15 cellular contexts compared by ENCODE assay signal in genomic region chr2:213085538-213085937, GRCh38.
"Had no signal": no experiment of that assay in that cellular context is flagged by ENCODE, and none has a peak within 500 bp of the region (broad histone marks: within the 10 kb centered on the region; RNA-seq: fewer than 3 reads in every experiment).

No MANE protein-coding gene starts in this region.

- H3K4me1 ChIP-seq: left lung, pancreas, uterus had no signal

- H3K36me3 Mint-ChIP-seq: activated naive CD4-positive, alpha-beta T cell treated with anti-CD3 and anti-CD28 coated beads, Interleukin-2, amount 10 ng/mL, durations not matched to agents 7 days and 5 days; memory B cell had no signal

- H3K4me3 Mint-ChIP-seq: activated naive CD4-positive, alpha-beta T cell treated with anti-CD3 and anti-CD28 coated beads, Interleukin-2, amount 10 ng/mL, durations not matched to agents 7 days and 5 days; memory B cell; neural crest cell; stimulated activated naive B cell treated with anti-CD40 and anti-IgM and Interleukin-4, amounts not matched to agents 10 μg/mL and 1 μg/mL and 100 μg/mL, for 72 hours had no signal

- H3K9me3 Mint-ChIP-seq: activated naive CD4-positive, alpha-beta T cell treated with anti-CD3 and anti-CD28 coated beads, Interleukin-2, amount 10 ng/mL, durations not matched to agents 7 days and 5 days; memory B cell; neural crest cell had no signal

- DNase-seq: activated naive CD4-positive, alpha-beta T cell treated with anti-CD3 and anti-CD28 coated beads, Interleukin-2, amount 10 ng/mL, durations not matched to agents 7 days and 5 days; activated T-cell treated with anti-CD3 and anti-CD28 coated beads, Interleukin-2, amount 50 U/mL, for 1 hour; dorsolateral prefrontal cortex; islet precursor cell; left lung; pancreas; sigmoid colon; stimulated activated CD4-positive, alpha-beta T cell treated with anti-CD3 and anti-CD28 coated beads, Interleukin-12 subunit alpha, Interleukin-12 subunit beta, amount 100 ng/mL, for 4 hours; stimulated activated naive B cell treated with anti-CD40 and anti-IgM and Interleukin-4, amounts not matched to agents 10 μg/mL and 1 μg/mL and 100 μg/mL, for 72 hours; tibial artery; uterus had no signal

- H3K27ac Mint-ChIP-seq: activated naive CD4-positive, alpha-beta T cell treated with anti-CD3 and anti-CD28 coated beads, Interleukin-2, amount 10 ng/mL, durations not matched to agents 7 days and 5 days; memory B cell; stimulated activated naive B cell treated with anti-CD40 and anti-IgM and Interleukin-4, amounts not matched to agents 10 μg/mL and 1 μg/mL and 100 μg/mL, for 72 hours had no signal

- FAIRE-seq: endometrium, pancreas had no signal

- H3K27me3 Mint-ChIP-seq: activated naive CD4-positive, alpha-beta T cell treated with anti-CD3 and anti-CD28 coated beads, Interleukin-2, amount 10 ng/mL, durations not matched to agents 7 days and 5 days; memory B cell; stimulated activated naive B cell treated with anti-CD40 and anti-IgM and Interleukin-4, amounts not matched to agents 10 μg/mL and 1 μg/mL and 100 μg/mL, for 72 hours had no signal

- ATAC-seq: activated CD4-positive, CD25-positive, alpha-beta regulatory T cell treated with anti-CD3 and anti-CD28 coated beads, Interleukin-2, amount 50 U/mL, for 24 hours; left lung; stimulated activated naive B cell treated with anti-CD40 and anti-IgM and Interleukin-4, amounts not matched to agents 10 μg/mL and 1 μg/mL and 100 μg/mL, for 72 hours had no signal

- H3K9me3 ChIP-seq: left lung, pancreas, sigmoid colon, tibial artery, uterus had no signal

- H3K36me3 ChIP-seq: left lung, pancreas, sigmoid colon, tibial artery, uterus had no signal

- H3K4me1 Mint-ChIP-seq: activated naive CD4-positive, alpha-beta T cell treated with anti-CD3 and anti-CD28 coated beads, Interleukin-2, amount 10 ng/mL, durations not matched to agents 7 days and 5 days; memory B cell; neural crest cell had no signal

- H3K27ac ChIP-seq: dorsolateral prefrontal cortex, left lung, pancreas, sigmoid colon, uterus had no signal

- H3K27me3 ChIP-seq: dorsolateral prefrontal cortex, left lung, pancreas, sigmoid colon, tibial artery, uterus had no signal

- H3K4me3 ChIP-seq: dorsolateral prefrontal cortex, left lung, pancreas, sigmoid colon, tibial artery, uterus had no signal
